ENCODE assay signal across 8 cellular contexts in genomic region chr15:40044717-40045571, GRCh38. TPM values are rescaled to one million over a fixed set of nuclear protein-coding genes. Genes with fewer than 3 reads are reported as not detected.
DNase-seq lines count a peak whose midpoint lies in the region; ATAC-seq and TF ChIP-seq lines count a peak whose summit lies in the region.

No MANE protein-coding gene starts in this region.

- no peak overlapping the region for H3K4me3 ChIP-seq in NB4 (ENCODE audit: low read depth, low read length)
- H3K4me3 ChIP-seq in right cardiac atrium (ENCODE audit: low read length), result no peak overlapping the region
- peak overlapping the region; percentile 20 for H3K4me3 ChIP-seq in retinal pigment epithelial cell (ENCODE audit: low read length)

- no peaks in the 10 kb centered on the region for H3K27me3 ChIP-seq in right cardiac atrium (ENCODE audit: control insufficient read depth, insufficient read depth)

- H3K36me3 Mint-ChIP-seq in activated naive CD8-positive, alpha-beta T cell treated with anti-CD3 and anti-CD28 coated beads, Interleukin-2, amount 50 U/mL, for 24 hours (ENCODE audit: low read depth), result peaks cover 10% of the 10 kb centered on the region

- TF ChIP-seq CTCF in GM12874 (IDR thresholded peaks at IDR 0.05; ENCODE audit: insufficient read depth, low read depth, low read length), result peak; percentile 98
- TF ChIP-seq CTCF in NB4 (IDR thresholded peaks at IDR 0.05; ENCODE audit: low read depth, low read length), result peak; percentile 85
- TF ChIP-seq CTCF in retinal pigment epithelial cell (conservative IDR thresholded peaks at IDR 0.05; ENCODE audit: low read depth, low read length), result peak; percentile 81

- peak overlapping the region; percentile 61 for H3K4me3 Mint-ChIP-seq in activated naive CD8-positive, alpha-beta T cell treated with anti-CD3 and anti-CD28 coated beads, Interleukin-2, amount 50 U/mL, for 24 hours

- intact Hi-C loops in right cardiac atrium (cut with DNase I), result loop anchor here (2.0 to 10.0 kb wide), 6 partner anchors 57 to 230 kb away; partner anchors contain the start of gene BMF (in 2 of the 4)

- H3K27me3 Mint-ChIP-seq in activated naive CD8-positive, alpha-beta T cell treated with anti-CD3 and anti-CD28 coated beads, Interleukin-2, amount 50 U/mL, for 24 hours, result no peaks in the 10 kb centered on the region

- peak; percentile 81 for ATAC-seq in HG02610 (IDR thresholded peaks at IDR 0.05; ENCODE audit: unreplicated experiment)
- ATAC-seq in activated naive CD8-positive, alpha-beta T cell treated with anti-CD3 and anti-CD28 coated beads, Interleukin-2, amount 50 U/mL, for 24 hours, result peak; percentile 78
- ATAC-seq in right cardiac atrium, result peak; percentile 91 to 95

- peak overlapping the region; percentile 43 for H3K27ac Mint-ChIP-seq in activated naive CD8-positive, alpha-beta T cell treated with anti-CD3 and anti-CD28 coated beads, Interleukin-2, amount 50 U/mL, for 24 hours

- peaks cover 76% of the 10 kb centered on the region for H3K4me1 Mint-ChIP-seq in activated naive CD8-positive, alpha-beta T cell treated with anti-CD3 and anti-CD28 coated beads, Interleukin-2, amount 50 U/mL, for 24 hours

- no peak overlapping the region for H3K27ac ChIP-seq in right cardiac atrium (ENCODE audit: low read length)

- no peaks in the 10 kb centered on the region for H3K9me3 ChIP-seq in right cardiac atrium (ENCODE audit: control insufficient read depth, low read length)

- peaks cover 9% of the 10 kb centered on the region for H3K4me1 ChIP-seq in right cardiac atrium (ENCODE audit: control insufficient read depth, insufficient read depth, low read length)

- DNase-seq in NB4 (ENCODE audit: low read depth) (peak; percentile 88), SW480 (ENCODE audit: low spot score) (peak; percentile 64), right cardiac atrium (peak; percentile 91 to 96 (median 96)), retinal pigment epithelial cell (ENCODE audit: low read depth) (peak; percentile 71), DMS114 treated with DMSO at 0.1 percent for 48 hours (lab: John Stamatoyannopoulos, UW; ENCODE audit: unreplicated experiment) (no peak)
- peak; percentile 92 for DNase-seq in activated naive CD8-positive, alpha-beta T cell treated with anti-CD3 and anti-CD28 coated beads, Interleukin-2, amount 50 U/mL, for 24 hours

- no peaks in the 10 kb centered on the region for H3K9me3 Mint-ChIP-seq in activated naive CD8-positive, alpha-beta T cell treated with anti-CD3 and anti-CD28 coated beads, Interleukin-2, amount 50 U/mL, for 24 hours

- 5% methylated on average over 22 of the region's 22 CpGs for WGBS in right cardiac atrium

- no peak for TF ChIP-seq POLR2A in NB4 (IDR thresholded peaks at IDR 0.05; ENCODE audit: extremely low read depth, insufficient read length)

RNA-seq across cellular contexts. Expression of gene SRP14, which starts 6.0 kb away (rescaled TPM):
- 100 to 1,000 TPM; 184 to 229 (median 210) TPM for total RNA-seq in right cardiac atrium
- 574 TPM for polyA plus RNA-seq in right cardiac atrium
